In the genomic region with DNA sequence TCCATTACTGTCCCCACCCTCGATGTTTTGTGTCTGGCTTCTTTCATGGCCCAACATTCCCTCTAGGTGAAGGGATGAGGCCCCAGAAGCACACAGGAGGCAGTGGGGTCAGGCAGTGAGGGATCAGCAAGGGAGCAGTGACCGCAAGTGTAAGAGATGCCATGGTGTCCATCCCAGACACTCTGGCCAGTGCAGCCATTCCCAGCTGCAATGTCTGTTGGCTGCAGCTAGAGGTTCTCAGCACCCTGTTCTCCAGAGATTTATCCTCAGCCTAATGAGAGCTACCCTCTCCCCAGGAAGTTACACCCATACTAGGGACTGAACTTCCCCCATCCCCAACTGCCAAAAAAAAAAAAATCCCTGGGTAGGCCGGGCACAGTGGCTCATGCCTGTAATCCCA, we compare ENCODE assay signal across 9 cellular contexts. TPM values are rescaled to one million over a fixed set of nuclear protein-coding genes. Genes with fewer than 3 reads are reported as not detected.
DNase-seq lines count a peak whose midpoint lies in the region; ATAC-seq and TF ChIP-seq lines count a peak whose summit lies in the region.
"Had no signal": no experiment of that assay in that cellular context is flagged by ENCODE, and none has a peak within 500 bp of the region (broad histone marks: within the 10 kb centered on the region; RNA-seq: fewer than 3 reads in every experiment).

No MANE protein-coding gene starts in this region.

- no peaks in the 10 kb centered on the region for H3K36me3 ChIP-seq in thoracic aorta

- H3K4me1 ChIP-seq in thoracic aorta (ENCODE audit: control insufficient read depth in 1 of 2, low read depth in 2 of 2): no peaks in the 10 kb centered on the region

- no peaks in the 10 kb centered on the region for H3K9me3 ChIP-seq in thoracic aorta
- H3K9me3 ChIP-seq: Caco-2 had no signal

- no peak overlapping the region for H3K4me3 ChIP-seq in thoracic aorta

- DNase-seq in NCI-H2196 (lab: John Stamatoyannopoulos, UW; ENCODE audit: unreplicated experiment) (peak; percentile 12), NCI-H2196 treated with DMSO at 0.1 percent for 48 hours (lab: John Stamatoyannopoulos, UW; ENCODE audit: unreplicated experiment) (no peak), RWPE1 (ENCODE audit: low spot score) (peak; percentile 2), glomerular visceral epithelial cell (ENCODE audit: extremely low spot score) (peak; percentile 5), thoracic aorta (ENCODE audit: low spot score) (no peak), globus pallidus (ENCODE audit: low spot score) (no peak), NCI-H1048 (lab: John Stamatoyannopoulos, UW) (no peak), mucosa of gallbladder (ENCODE audit: low spot score) (no peak)

- H3K27me3 ChIP-seq in thoracic aorta (replicated peaks; ENCODE audit: insufficient read depth): no peaks in the 10 kb centered on the region

- CTCF ChIA-PET in RWPE1 (lab: Yijun Ruan, JAX): no interaction called here

- POLR2A ChIA-PET in RWPE1 (lab: Yijun Ruan, JAX; ENCODE audit: low non-redundant PET): interaction anchor here (0.7 kb wide), 1 partner anchor 14 kb away, joined by 5 read pairs; no protein-coding TSS in a partner anchor

- TF ChIP-seq CTCF in RWPE1 (conservative IDR thresholded peaks at IDR 0.05; ENCODE audit: low read depth): no peak
- peak; percentile 43 for TF ChIP-seq CTCF in thoracic aorta (IDR thresholded peaks at IDR 0.05)

- no peak overlapping the region for H3K27ac ChIP-seq in RWPE1
- H3K27ac ChIP-seq in thoracic aorta: no peak overlapping the region

- ATAC-seq in thoracic aorta (ENCODE audit: insufficient number of reproducible peaks, low FRiP score, low read depth): no peak

RNA-seq across cellular contexts. Expression of a gene that starts 40.2 kb away (rescaled TPM):
- total RNA-seq in thoracic aorta (10 to 100 TPM; 21.3 to 31.6 TPM), mucosa of gallbladder (44.2 TPM)

Comparison
In these comparisons a context has a peak if more than half of its experiments do, and no peak if none do; other contexts are left out.
1. DNase-seq: peak in NCI-H2196 (single experiment), RWPE1 (single experiment) and glomerular visceral epithelial cell (single experiment); none in NCI-H2196 treated with DMSO at 0.1 percent for 48 hours (single experiment), thoracic aorta (single experiment), globus pallidus (single experiment), NCI-H1048 (single experiment) and mucosa of gallbladder (single experiment).